9 cellular contexts compared by ENCODE assay signal in genomic region chr16:8849411-8850011, GRCh38. TPM values are rescaled to one million over a fixed set of nuclear protein-coding genes. Genes with fewer than 3 reads are reported as not detected.
DNase-seq lines count a peak whose midpoint lies in the region; ATAC-seq, FAIRE-seq and TF ChIP-seq lines count a peak whose summit lies in the region.
"Had no signal": no experiment of that assay in that cellular context is flagged by ENCODE, and none has a peak within 500 bp of the region (broad histone marks: within the 10 kb centered on the region; RNA-seq: fewer than 3 reads in every experiment).

No MANE protein-coding gene starts in this region.

- H3K4me1 Mint-ChIP-seq in stimulated activated naive CD8-positive, alpha-beta T cell treated with anti-CD3 and anti-CD28 coated beads, Interleukin-15, Interleukin-2, amounts not matched to agents 100 ng/mL and 50 ng/mL, for 24 hours (ENCODE audit: low read depth): peaks cover 18% of the 10 kb centered on the region
- H3K4me1 Mint-ChIP-seq in stimulated activated naive CD8-positive, alpha-beta T cell treated with anti-CD3 and anti-CD28 coated beads, Interleukin-15, amount 100 ng/mL, for 72 hours: peaks cover 28% of the 10 kb centered on the region

- no peak overlapping the region for H3K4me3 Mint-ChIP-seq in stimulated activated naive CD8-positive, alpha-beta T cell treated with anti-CD3 and anti-CD28 coated beads, Interleukin-15, Interleukin-2, amounts not matched to agents 100 ng/mL and 50 ng/mL, for 24 hours
- no peak overlapping the region for H3K4me3 Mint-ChIP-seq in stimulated activated naive CD8-positive, alpha-beta T cell treated with anti-CD3 and anti-CD28 coated beads, Interleukin-15, amount 100 ng/mL, for 72 hours

- intact Hi-C loops in vagina (cut with DNase I): no loop called here

- H3K4me1 ChIP-seq in keratinocyte (ENCODE audit: control insufficient read depth, extremely low read depth, insufficient read depth, low read length): peaks cover 34% of the 10 kb centered on the region
- peaks cover 22% of the 10 kb centered on the region for H3K4me1 ChIP-seq in vagina

- no peak overlapping the region for H3K9ac ChIP-seq in keratinocyte (ENCODE audit: control insufficient read depth, extremely low read depth, insufficient read depth, low read length)

- peaks cover 21 to 47% of the 10 kb centered on the region in 2 experiments for H3K36me3 ChIP-seq in keratinocyte (ENCODE audit: control insufficient read depth in 2 of 2, extremely low read depth in 1 of 2, insufficient read depth in 2 of 2, low read length in 2 of 2)
- H3K36me3 ChIP-seq in vagina: peaks cover 0 to 13% of the 10 kb centered on the region in 2 donors

- TF ChIP-seq CTCF in keratinocyte (optimal IDR thresholded peaks at IDR 0.05 in 1 of 3, IDR thresholded peaks at IDR 0.05 in 1 of 3, conservative IDR thresholded peaks at IDR 0.05 in 1 of 3; ENCODE audit: extremely low read depth in 1 of 3, insufficient read depth in 2 of 3, low read length in 3 of 3) (no peak), vagina (IDR thresholded peaks at IDR 0.05) (no peak)

- H3K4me2 ChIP-seq in keratinocyte (ENCODE audit: control insufficient read depth, extremely low read depth, insufficient read depth, low read depth, low read length): peak overlapping the region; percentile 11

- peaks cover 3% of the 10 kb centered on the region for H4K20me1 ChIP-seq in keratinocyte (ENCODE audit: control insufficient read depth, extremely low read depth, insufficient read depth, low read length)

- H3K9me1 ChIP-seq in keratinocyte (ENCODE audit: control insufficient read depth, extremely low read depth, insufficient read depth, low read length): peaks cover 2% of the 10 kb centered on the region

- H3K36me3 Mint-ChIP-seq in stimulated activated naive CD8-positive, alpha-beta T cell treated with anti-CD3 and anti-CD28 coated beads, Interleukin-15, Interleukin-2, amounts not matched to agents 100 ng/mL and 50 ng/mL, for 24 hours (ENCODE audit: low read depth): peaks cover 51% of the 10 kb centered on the region

- H3K9me3 Mint-ChIP-seq in stimulated activated naive CD8-positive, alpha-beta T cell treated with anti-CD3 and anti-CD28 coated beads, Interleukin-15, Interleukin-2, amounts not matched to agents 100 ng/mL and 50 ng/mL, for 24 hours: no peaks in the 10 kb centered on the region
- H3K9me3 Mint-ChIP-seq in stimulated activated naive CD8-positive, alpha-beta T cell treated with anti-CD3 and anti-CD28 coated beads, Interleukin-15, amount 100 ng/mL, for 72 hours: no peaks in the 10 kb centered on the region

- H3K27me3 ChIP-seq in keratinocyte (ENCODE audit: control insufficient read depth, extremely low read depth, insufficient read depth, low read length) (no peaks in the 10 kb centered on the region), vagina (no peaks in the 10 kb centered on the region)

- H3K79me2 ChIP-seq in keratinocyte (ENCODE audit: control insufficient read depth, insufficient read depth, low read length): peaks cover 12% of the 10 kb centered on the region

- ATAC-seq in stimulated activated naive CD8-positive, alpha-beta T cell treated with anti-CD3 and anti-CD28 coated beads, Interleukin-15, amount 100 ng/mL, for 72 hours: no peak

- H3K27ac Mint-ChIP-seq in stimulated activated naive CD8-positive, alpha-beta T cell treated with anti-CD3 and anti-CD28 coated beads, Interleukin-15, Interleukin-2, amounts not matched to agents 100 ng/mL and 50 ng/mL, for 24 hours: peak overlapping the region; percentile 45
- H3K27ac Mint-ChIP-seq in stimulated activated naive CD8-positive, alpha-beta T cell treated with anti-CD3 and anti-CD28 coated beads, Interleukin-15, amount 100 ng/mL, for 72 hours: peak overlapping the region in 1 of 2 donors; percentile 64

- no peak for FAIRE-seq in keratinocyte (lab: Jason Lieb, UNC)

- no peaks in the 10 kb centered on the region for H3K27me3 Mint-ChIP-seq in stimulated activated naive CD8-positive, alpha-beta T cell treated with anti-CD3 and anti-CD28 coated beads, Interleukin-15, Interleukin-2, amounts not matched to agents 100 ng/mL and 50 ng/mL, for 24 hours
- no peaks in the 10 kb centered on the region for H3K27me3 Mint-ChIP-seq in stimulated activated naive CD8-positive, alpha-beta T cell treated with anti-CD3 and anti-CD28 coated beads, Interleukin-15, amount 100 ng/mL, for 72 hours

- H3K4me3 ChIP-seq in keratinocyte (ENCODE audit: control insufficient read depth in 2 of 3, extremely low read depth in 1 of 3, insufficient read depth in 2 of 3, low read depth in 1 of 3, low read length in 3 of 3) (peak overlapping the region in 1 of 3 experiments; percentile 2), vagina (no peak overlapping the region)

- H3K9me3 ChIP-seq in keratinocyte (ENCODE audit: control insufficient read depth, low read depth, low read length) (no peaks in the 10 kb centered on the region), vagina (no peaks in the 10 kb centered on the region)

- no peak for TF ChIP-seq POLR2A in vagina (IDR thresholded peaks at IDR 0.05)

- H3K27ac ChIP-seq in keratinocyte (ENCODE audit: control insufficient read depth, insufficient read depth, low read length): peak overlapping the region; percentile 78
- H3K27ac ChIP-seq in vagina: peak overlapping the region; percentile 55

- no peak for DNase-seq in stimulated activated naive CD8-positive, alpha-beta T cell treated with anti-CD3 and anti-CD28 coated beads, Interleukin-15, amount 100 ng/mL, for 72 hours
- DNase-seq in amniotic epithelial cell (ENCODE audit: low read depth) (peak; percentile 88), keratinocyte (ENCODE audit: low read depth, low spot score) (no peak), vagina (ENCODE audit: extremely low spot score in 2 of 2) (no peak), HK-2 (ENCODE audit: unreplicated experiment) (no peak), SKM-1 treated with dmso at 0.1 percent for 144 hours (lab: John Stamatoyannopoulos, UW; ENCODE audit: unreplicated experiment) (no peak)
- DNase-seq in activated CD4-positive, CD25-positive, alpha-beta regulatory T cell treated with anti-CD3 and anti-CD28 coated beads, Interleukin-2, amount 50 U/mL, for 72 hours: no peak

- dilution Hi-C loops in keratinocyte (cut with MboI; ENCODE audit: extremely low pct_ligation_motif_present, low sequenced_read_pairs): no loop called here

- no peak overlapping the region for H2AFZ ChIP-seq in keratinocyte (ENCODE audit: control insufficient read depth, low read length)

RNA-seq across cellular contexts. Expression of gene CARHSP1, which starts 19.3 kb away (rescaled TPM):
- 61.9 to 90.8 TPM (median 88.4 TPM) in 3 replicates for polyA plus RNA-seq in keratinocyte
- polyA plus RNA-seq in keratinocyte (2011; ENCODE audit: low read depth): 10.9 TPM
- polyA plus RNA-seq in keratinocyte (2011; cell fraction: cytosol; rRNA removed): 58.2 and 109 TPM in 2 replicates
- 39.2 and 49.4 TPM in 2 replicates for polyA plus RNA-seq in keratinocyte (2011; cell fraction: nucleus; rRNA removed)
- 37.3 and 160 TPM in 2 replicates for polyA plus RNA-seq in keratinocyte (2012; ENCODE audit: low replicate concordance)
- polyA minus RNA-seq in keratinocyte: 100 to 120 TPM (median 101 TPM) in 3 replicates
- polyA minus RNA-seq in keratinocyte (2011; cell fraction: cytosol; rRNA and poly(A)+ RNA removed): 138 TPM
- polyA minus RNA-seq in keratinocyte (2011; cell fraction: nucleus; rRNA and poly(A)+ RNA removed): 17.3 and 24.8 TPM in 2 replicates
- 125 TPM for total RNA-seq in vagina

RNA-seq across cellular contexts. Expression of gene LITAFD, which starts 32.6 kb away (rescaled TPM):
- not detected in 3 replicates for polyA plus RNA-seq in keratinocyte
- polyA plus RNA-seq in keratinocyte (2011; ENCODE audit: low read depth): not detected
- not detected in 2 replicates for polyA plus RNA-seq in keratinocyte (2011; cell fraction: cytosol; rRNA removed)
- polyA plus RNA-seq in keratinocyte (2011; cell fraction: nucleus; rRNA removed): not detected in 2 replicates
- polyA plus RNA-seq in keratinocyte (2012; ENCODE audit: low replicate concordance): not detected in 2 replicates
- not detected in 3 replicates for polyA minus RNA-seq in keratinocyte
- not detected for polyA minus RNA-seq in keratinocyte (2011; cell fraction: cytosol; rRNA and poly(A)+ RNA removed)
- polyA minus RNA-seq in keratinocyte (2011; cell fraction: nucleus; rRNA and poly(A)+ RNA removed): not detected in 2 replicates
- total RNA-seq in vagina: not detected
- total RNA-seq: M059J had no signal

RNA-seq across cellular contexts. Expression of gene PMM2, which starts 51.9 kb away (rescaled TPM):
- polyA plus RNA-seq in keratinocyte: 30.2 to 48.6 TPM (median 38.6 TPM) in 3 replicates
- polyA plus RNA-seq in keratinocyte (2011; ENCODE audit: low read depth): 84.5 TPM
- 28.6 and 29.3 TPM in 2 replicates for polyA plus RNA-seq in keratinocyte (2011; cell fraction: cytosol; rRNA removed)
- polyA plus RNA-seq in keratinocyte (2011; cell fraction: nucleus; rRNA removed): 45.1 and 48.1 TPM in 2 replicates
- polyA plus RNA-seq in keratinocyte (2012; ENCODE audit: low replicate concordance): 25.7 and 49.3 TPM in 2 replicates
- polyA minus RNA-seq in keratinocyte: 10.7 to 20.5 TPM (median 17.0 TPM) in 3 replicates
- 17.3 TPM for polyA minus RNA-seq in keratinocyte (2011; cell fraction: cytosol; rRNA and poly(A)+ RNA removed)
- polyA minus RNA-seq in keratinocyte (2011; cell fraction: nucleus; rRNA and poly(A)+ RNA removed): 13.1 and 27.4 TPM in 2 replicates
- total RNA-seq in vagina: 21.4 TPM

RNA-seq across cellular contexts. Expression of gene TMEM186, which starts 52.1 kb away (rescaled TPM):
- polyA plus RNA-seq in keratinocyte: 7.8 to 9.8 TPM (median 8.1 TPM) in 3 replicates
- polyA plus RNA-seq in keratinocyte (2011; ENCODE audit: low read depth): 6.5 TPM
- polyA plus RNA-seq in keratinocyte (2011; cell fraction: cytosol; rRNA removed): 6.0 and 7.3 TPM in 2 replicates
- 11.9 and 14.2 TPM in 2 replicates for polyA plus RNA-seq in keratinocyte (2011; cell fraction: nucleus; rRNA removed)
- 8.5 and 13.3 TPM in 2 replicates for polyA plus RNA-seq in keratinocyte (2012; ENCODE audit: low replicate concordance)
- 2.4 to 5.2 TPM (median 2.8 TPM) in 3 replicates for polyA minus RNA-seq in keratinocyte
- 1.3 TPM for polyA minus RNA-seq in keratinocyte (2011; cell fraction: cytosol; rRNA and poly(A)+ RNA removed)
- polyA minus RNA-seq in keratinocyte (2011; cell fraction: nucleus; rRNA and poly(A)+ RNA removed): 1.8 and 1.9 TPM in 2 replicates
- 2.9 TPM for total RNA-seq in vagina
